8 cellular contexts compared by ENCODE assay signal in the genomic region with DNA sequence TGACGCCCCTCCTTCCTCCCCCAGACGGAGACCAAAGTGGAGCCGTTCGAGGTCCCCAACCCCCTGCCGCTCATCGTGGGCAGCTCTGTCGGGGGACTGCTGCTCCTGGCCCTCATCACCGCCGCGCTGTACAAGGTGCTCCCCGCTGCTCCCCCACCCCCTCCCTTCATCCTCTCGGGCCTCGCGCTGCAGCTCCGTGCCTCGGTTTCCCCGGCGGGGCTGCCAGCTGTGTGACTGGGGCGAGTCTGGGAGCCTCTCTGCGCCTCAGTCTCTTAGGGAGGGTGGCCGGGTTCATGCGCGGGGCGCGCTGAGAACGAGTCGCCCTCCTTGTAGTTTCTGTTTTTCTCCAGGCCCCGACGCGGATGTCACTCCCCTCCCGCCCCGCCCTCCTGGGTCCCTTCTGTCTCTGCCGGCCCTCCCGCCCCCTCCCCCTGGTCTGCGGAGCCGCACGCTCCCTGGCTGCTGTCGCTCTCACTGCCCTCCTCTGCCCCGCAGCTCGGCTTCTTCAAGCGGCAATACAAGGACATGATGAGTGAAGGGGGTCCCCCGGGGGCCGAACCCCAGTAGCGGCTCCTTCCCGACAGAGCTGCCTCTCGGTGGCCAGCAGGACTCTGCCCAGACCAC. TPM values are rescaled to one million over a fixed set of nuclear protein-coding genes. Genes with fewer than 3 reads are reported as not detected.
DNase-seq lines count a peak whose midpoint lies in the region; ATAC-seq, FAIRE-seq and TF ChIP-seq lines count a peak whose summit lies in the region.
"Had no signal": no experiment of that assay in that cellular context is flagged by ENCODE, and none has a peak within 500 bp of the region (broad histone marks: within the 10 kb centered on the region; RNA-seq: fewer than 3 reads in every experiment).

No MANE protein-coding gene starts in this region.

- H4K20me1 ChIP-seq in endothelial cell of umbilical vein (replicated peaks; ENCODE audit: control insufficient read depth, extremely low read depth, insufficient read depth, low read length) (no peaks in the 10 kb centered on the region), smooth muscle cell (ENCODE audit: low read depth) (no peaks in the 10 kb centered on the region)

- intact Hi-C loops in activated B cell treated with CpG ODN at 0.5 μM for 24 hours (cut with micrococcal nuclease): loop anchor here (2.0 to 10.0 kb wide), 4 partner anchors 20 to 536 kb away; a partner anchor contains a TSS
- intact Hi-C loops in endothelial cell of umbilical vein (cut with micrococcal nuclease): no loop called here

- H3K27ac ChIP-seq in endothelial cell of umbilical vein (ENCODE audit: insufficient read depth, low read depth, low read length): no peak overlapping the region
- H3K27ac ChIP-seq in smooth muscle cell (ENCODE audit: low read depth): no peak overlapping the region

- H3K36me3 ChIP-seq in endothelial cell of umbilical vein (ENCODE audit: control insufficient read depth in 2 of 2, extremely low read depth in 1 of 2, insufficient read depth in 2 of 2, low read length in 2 of 2) (no peaks in the 10 kb centered on the region), smooth muscle cell (ENCODE audit: low read depth) (no peaks in the 10 kb centered on the region)

- H3K79me2 ChIP-seq in endothelial cell of umbilical vein (ENCODE audit: control insufficient read depth, insufficient read depth, low read length) (no peaks in the 10 kb centered on the region), smooth muscle cell (ENCODE audit: low read depth) (no peaks in the 10 kb centered on the region)

- CTCF ChIA-PET in activated B cell treated with CpG ODN at 0.5 μM for 24 hours (lab: Charles Lee) (no interaction called here), endothelial cell of umbilical vein (lab: Charles Lee) (no interaction called here)

- no peak overlapping the region for H3K27ac Mint-ChIP-seq in activated B cell treated with CpG ODN at 0.5 μM for 24 hours

- peaks cover 13 to 18% of the 10 kb centered on the region in 2 experiments for H3K27me3 ChIP-seq in endothelial cell of umbilical vein (ENCODE audit: control insufficient read depth in 2 of 2, insufficient read depth in 2 of 2, low read length in 2 of 2)
- peaks cover 27% of the 10 kb centered on the region for H3K27me3 ChIP-seq in smooth muscle cell (ENCODE audit: low read depth)

- H3F3A ChIP-seq in smooth muscle cell (ENCODE audit: low read depth): no peaks in the 10 kb centered on the region

- H2AFZ ChIP-seq in endothelial cell of umbilical vein (ENCODE audit: low read depth, low read length) (no peak overlapping the region), smooth muscle cell (ENCODE audit: low read depth) (no peak overlapping the region)

- H3K4me1 ChIP-seq in endothelial cell of umbilical vein (ENCODE audit: control insufficient read depth, extremely low read depth, insufficient read depth, low read length): no peaks in the 10 kb centered on the region
- no peaks in the 10 kb centered on the region for H3K4me1 ChIP-seq in smooth muscle cell (ENCODE audit: low read depth)

- ATAC-seq in activated B cell treated with CpG ODN at 0.5 μM for 24 hours (ENCODE audit: low read depth): peak; percentile 43

- no peak overlapping the region for H3K9ac ChIP-seq in endothelial cell of umbilical vein (replicated peaks; ENCODE audit: extremely low read depth, insufficient read depth, low read length)
- no peak overlapping the region for H3K9ac ChIP-seq in smooth muscle cell (ENCODE audit: low read depth)

- no peak for TF ChIP-seq POLR2A in endothelial cell of umbilical vein (IDR thresholded peaks at IDR 0.05; ENCODE audit: low read depth, low read length)

- POLR2A ChIA-PET in activated B cell treated with CpG ODN at 0.5 μM for 24 hours (lab: Charles Lee) (interaction anchor here (0.6 to 2.3 kb wide), 5 partner anchors 129 to 546 kb away, joined by 3 to 13 read pairs (median 4); a partner anchor contains a TSS), endothelial cell of umbilical vein (lab: Charles Lee) (no interaction called here)

- TF ChIP-seq CTCF in GM13976 (IDR thresholded peaks at IDR 0.05; ENCODE audit: borderline replicate concordance, control extremely low read depth, extremely low read depth, insufficient read depth, missing control alignments) (no peak), activated B cell treated with CpG ODN at 0.5 μM for 24 hours (IDR thresholded peaks at IDR 0.05) (no peak), endothelial cell of umbilical vein (IDR thresholded peaks at IDR 0.05; ENCODE audit: extremely low read depth in 1 of 2, insufficient read depth in 1 of 2, low read depth in 1 of 2, low read length in 2 of 2) (no peak), smooth muscle cell (IDR thresholded peaks at IDR 0.05; ENCODE audit: borderline replicate concordance, insufficient read depth, poor library complexity, severe bottlenecking) (no peak)

- no peaks in the 10 kb centered on the region for H3K9me3 Mint-ChIP-seq in activated B cell treated with CpG ODN at 0.5 μM for 24 hours

- no peaks in the 10 kb centered on the region for H3K9me3 ChIP-seq in endothelial cell of umbilical vein (replicated peaks; ENCODE audit: control insufficient read depth, insufficient read depth, low read length)
- H3K9me3 ChIP-seq in smooth muscle cell (replicated peaks; ENCODE audit: low read depth): no peaks in the 10 kb centered on the region

- H3K27me3 Mint-ChIP-seq in activated B cell treated with CpG ODN at 0.5 μM for 24 hours: peaks cover 5% of the 10 kb centered on the region

- H3K4me2 ChIP-seq in endothelial cell of umbilical vein (ENCODE audit: insufficient read depth, low read length) (no peak overlapping the region), smooth muscle cell (peak overlapping the region; percentile 59)

- peaks cover 10% of the 10 kb centered on the region for H3K36me3 Mint-ChIP-seq in activated B cell treated with CpG ODN at 0.5 μM for 24 hours (ENCODE audit: low read depth)

- dilution Hi-C loops in endothelial cell of umbilical vein (cut with MboI; ENCODE audit: extremely low pct_ligation_motif_present, low sequenced_read_pairs): no loop called here

- H3K9me1 ChIP-seq in endothelial cell of umbilical vein (replicated peaks; ENCODE audit: control insufficient read depth, extremely low read depth, insufficient read depth, low read length): no peaks in the 10 kb centered on the region

- FAIRE-seq in endothelial cell of umbilical vein (lab: Jason Lieb, UNC): no peak

- WGBS in smooth muscle cell (ENCODE audit: low lambda C conversion rate): 25% methylated on average over 18 of the region's 46 CpGs

- no peak overlapping the region for H3K4me3 ChIP-seq in endothelial cell of umbilical vein (replicated peaks in 1 of 3; ENCODE audit: insufficient read depth in 1 of 3, low read depth in 1 of 3, low read length in 3 of 3)
- peak overlapping the region; percentile 28 for H3K4me3 ChIP-seq in smooth muscle cell

- BruUV-seq in endothelial cell of umbilical vein (replicated peaks; lab: Mats Ljungman, UMichigan): no TSS peak

- DNase-seq in GM13976 (ENCODE audit: low spot score) (peak; percentile 69), activated B cell treated with CpG ODN at 0.5 μM for 24 hours (no peak), endothelial cell of umbilical vein (ENCODE audit: low read depth, low spot score) (no peak), smooth muscle cell (lab: John Stamatoyannopoulos, UW; ENCODE audit: unreplicated experiment) (no peak), foreskin melanocyte (no peak), dermis blood vessel endothelial cell (no peak), hypothalamus (lab: John Stamatoyannopoulos, UW) (no peak)
- DNase-seq: NCI-H446 had no signal

- peak overlapping the region; percentile 82 for H3K4me3 Mint-ChIP-seq in activated B cell treated with CpG ODN at 0.5 μM for 24 hours

- H3K4me1 Mint-ChIP-seq in activated B cell treated with CpG ODN at 0.5 μM for 24 hours: peaks cover 15% of the 10 kb centered on the region

- in situ Hi-C loops in GM13976 (cut with MboI; ENCODE audit: low sequenced_read_pairs, unreplicated experiment): no loop called here

TF ChIP-seq in endothelial cell of umbilical vein, 7 proteins besides CTCF, POLR2A, EP300 and RAD21:
- TF ChIP-seq JUN (IDR thresholded peaks at IDR 0.05; ENCODE audit: borderline replicate concordance, insufficient read depth, insufficient read length, low read depth): no peak
- TF ChIP-seq EZH2 (IDR thresholded peaks at IDR 0.05; ENCODE audit: borderline replicate concordance, low read depth, low read length, severe bottlenecking): peak; percentile 18
- TF ChIP-seq POLR2AphosphoS5 (IDR thresholded peaks at IDR 0.05; ENCODE audit: insufficient read depth, low read depth, low read length): no peak
- TF ChIP-seq GATA2 (IDR thresholded peaks at IDR 0.05; ENCODE audit: insufficient read depth, insufficient read length, low read depth, low read length): no peak
- no peak for TF ChIP-seq FOS (IDR thresholded peaks at IDR 0.05; ENCODE audit: borderline replicate concordance, insufficient read depth, low read length)
TF ChIP-seq in endothelial cell of umbilical vein: peak in this region for 1.

RNA-seq across cellular contexts. Expression of a gene that starts 23.7 kb away (rescaled TPM):
- total RNA-seq in activated B cell treated with CpG ODN at 0.5 μM for 24 hours: 81.9 and 100 TPM in 2 replicates
- 0.72 and 1.4 TPM in 2 replicates for total RNA-seq in endothelial cell of umbilical vein
- polyA plus RNA-seq in endothelial cell of umbilical vein: 0.10 and 0.18 TPM in 2 replicates
- polyA plus RNA-seq in endothelial cell of umbilical vein (2011; cell fraction: cytosol; rRNA removed): 0.30 and 0.32 TPM in 2 replicates
- polyA plus RNA-seq in endothelial cell of umbilical vein (2011; cell fraction: nucleus; rRNA removed): 0.80 and 0.90 TPM in 2 replicates
- 1.2 TPM in 2 replicates for polyA plus RNA-seq in endothelial cell of umbilical vein (2012)
- 0.15 and 0.32 TPM in 2 replicates for polyA minus RNA-seq in endothelial cell of umbilical vein
- not detected for polyA minus RNA-seq in endothelial cell of umbilical vein (2011; cell fraction: cytosol; rRNA and poly(A)+ RNA removed)
- 0.29 and 0.48 TPM in 2 replicates for polyA minus RNA-seq in endothelial cell of umbilical vein (2011; cell fraction: nucleus; rRNA and poly(A)+ RNA removed)
- total RNA-seq in smooth muscle cell: 0.31 TPM in 1 of 2 replicates, not detected in the other
- not detected in 2 replicates for polyA plus RNA-seq in smooth muscle cell
- total RNA-seq in dermis blood vessel endothelial cell: 0.14 and 0.34 TPM in 2 replicates

Comparison
In these comparisons a context has a peak if more than half of its experiments do, and no peak if none do; other contexts are left out.
1. RNA of a gene that starts 23.7 kb away (total RNA-seq): 81.9 to 100 TPM in activated B cell treated with CpG ODN at 0.5 μM for 24 hours; 0.72 to 1.4 TPM in endothelial cell of umbilical vein, 0.14 to 0.34 TPM in dermis blood vessel endothelial cell and 0.31 TPM in smooth muscle cell; every median in the first group is over 10 times any median in the second.